ENCODE assay signal across 11 cellular contexts in genomic region chr3:18513091-18513490, GRCh38.
"Had no signal": no experiment of that assay in that cellular context is flagged by ENCODE, and none has a peak within 500 bp of the region (broad histone marks: within the 10 kb centered on the region; RNA-seq: fewer than 3 reads in every experiment).

No MANE protein-coding gene starts in this region.

- FAIRE-seq: H1, H54 had no signal

- DNase-seq: GM23248, GOT3, H7, H9, HCEC 1CT, HFFc6 had no signal

- H3K36me3 ChIP-seq: HAP-1 had no signal

- H3K4me3 Mint-ChIP-seq: GM23338, H9, HFFc6 had no signal

- ATAC-seq: GM23338, HCT116 had no signal

- H3K4me1 ChIP-seq: HAP-1 had no signal

- H3K4me3 ChIP-seq: GM23248, GM23338, HAP-1 had no signal

- H3K27ac Mint-ChIP-seq: GM23338, H9, HFFc6 had no signal

- H3K9me3 ChIP-seq: HAP-1 had no signal

- H3K27ac ChIP-seq: GM23248 had no signal

- H3K9me3 Mint-ChIP-seq: GM23338 had no signal
